Comparison of ENCODE assay signal across 2 cellular contexts in genomic region chr1:19045898-19046889, GRCh38.
TF ChIP-seq lines count a peak whose summit lies in the region.

No MANE protein-coding gene starts in this region.

TF ChIP-seq in HEK293, 187 proteins besides CTCF, POLR2A, EP300 and RAD21 (continued from another document):
- no peak for TF ChIP-seq ATF2 (tag by site-specific recombination; IDR thresholded peaks at IDR 0.05; ENCODE audit: low read depth)
- no peak for TF ChIP-seq ZNF785 (tag by site-specific recombination; IDR thresholded peaks at IDR 0.05)
- TF ChIP-seq ZNF404 (tag by site-specific recombination; IDR thresholded peaks at IDR 0.05) = no peak
- no peak for TF ChIP-seq ZNF830 (tag by site-specific recombination; IDR thresholded peaks at IDR 0.05; ENCODE audit: low read depth)
- TF ChIP-seq ZNF114 (tag by site-specific recombination; IDR thresholded peaks at IDR 0.05) = no peak
- no peak for TF ChIP-seq TCF7L2 (IDR thresholded peaks at IDR 0.05; ENCODE audit: borderline replicate concordance, low read depth, low read length)

TF ChIP-seq in HepG2, 621 proteins besides CTCF, POLR2A, EP300 and RAD21 (continued from another document and continues in another):
- TF ChIP-seq ZNF362 (CRISPR knock-in tag; IDR thresholded peaks at IDR 0.05; ENCODE audit: borderline replicate concordance) = peak; percentile 42; the same call in 1 of the 2 replicates
- TF ChIP-seq TEAD3 (CRISPR knock-in tag; optimal IDR thresholded peaks at IDR 0.05; ENCODE audit: borderline replicate concordance) = peak; percentile 79
- TF ChIP-seq BHLHE40 (IDR thresholded peaks at IDR 0.05; ENCODE audit: low read length) = no peak
- TF ChIP-seq TFDP2 (CRISPR knock-in tag; IDR thresholded peaks at IDR 0.05) = peak; percentile 74
- peak; percentile 71 for TF ChIP-seq ARID5B (CRISPR knock-in tag; IDR thresholded peaks at IDR 0.05)
- TF ChIP-seq MAZ (IDR thresholded peaks at IDR 0.05; ENCODE audit: borderline replicate concordance, low read depth, low read length) = no peak
- TF ChIP-seq MAZ (CRISPR knock-in tag; IDR thresholded peaks at IDR 0.05; ENCODE audit: low read depth) = no peak
- peak; percentile 53; the same call in 1 of the 2 replicates for TF ChIP-seq ZBTB3 (CRISPR knock-in tag; IDR thresholded peaks at IDR 0.05; ENCODE audit: borderline replicate concordance, low read depth)
- TF ChIP-seq ZNF335 (CRISPR knock-in tag; IDR thresholded peaks at IDR 0.05) = no peak
- TF ChIP-seq RFXANK (CRISPR knock-in tag; IDR thresholded peaks at IDR 0.05) = no peak
- TF ChIP-seq ZUFSP (CRISPR knock-in tag; IDR thresholded peaks at IDR 0.05; ENCODE audit: borderline replicate concordance) = no peak
- TF ChIP-seq MLX (CRISPR knock-in tag; IDR thresholded peaks at IDR 0.05) = 0 out of 2 replicates have a peak, but pooled peaks have one; percentile 34
- TF ChIP-seq ZSCAN12 (CRISPR knock-in tag; IDR thresholded peaks at IDR 0.05) = 0 out of 2 replicates have a peak, but pooled peaks have one; percentile 34
- TF ChIP-seq CEBPB (IDR thresholded peaks at IDR 0.05; ENCODE audit: borderline replicate concordance, low read depth, low read length) = peak; percentile 7; the same call in 1 of the 2 replicates
- no peak for TF ChIP-seq NONO (IDR thresholded peaks at IDR 0.05)
- 0 out of 2 replicates have a peak, but pooled peaks have one; percentile 34 for TF ChIP-seq NONO (CRISPR knock-in tag; conservative IDR thresholded peaks at IDR 0.05)
- TF ChIP-seq NFIC (IDR thresholded peaks at IDR 0.05; ENCODE audit: low read length) = no peak
- TF ChIP-seq HOXA3 (CRISPR knock-in tag; IDR thresholded peaks at IDR 0.05) = peak; percentile 21; the same call in 1 of the 2 replicates
- no peak for TF ChIP-seq ZNF546 (CRISPR knock-in tag; conservative IDR thresholded peaks at IDR 0.05)
- no peak for TF ChIP-seq HNRNPK (IDR thresholded peaks at IDR 0.05; ENCODE audit: low read depth, low read length, poor library complexity, severe bottlenecking)
- TF ChIP-seq ZNF687 (CRISPR knock-in tag; IDR thresholded peaks at IDR 0.05) = peak; percentile 72
- TF ChIP-seq RARA (CRISPR knock-in tag; IDR thresholded peaks at IDR 0.05) = peak; percentile 66
- peak; percentile 24; the same call in 1 of the 2 replicates for TF ChIP-seq NR2C2 (CRISPR knock-in tag; IDR thresholded peaks at IDR 0.05; ENCODE audit: borderline replicate concordance)
- TF ChIP-seq SIN3B (IDR thresholded peaks at IDR 0.05; ENCODE audit: low read length) = no peak
- TF ChIP-seq SAP130 (CRISPR knock-in tag; IDR thresholded peaks at IDR 0.05; ENCODE audit: low read depth) = peak; percentile 18; the same call in 1 of the 2 replicates
- TF ChIP-seq TRIM24 (CRISPR knock-in tag; IDR thresholded peaks at IDR 0.05) = no peak; the same call in 1 of the 2 replicates
- TF ChIP-seq PRDM10 (CRISPR knock-in tag; IDR thresholded peaks at IDR 0.05; ENCODE audit: low read depth) = peak; percentile 67; the same call in 1 of the 2 replicates
- peak; percentile 65 for TF ChIP-seq BCL6 (CRISPR knock-in tag; IDR thresholded peaks at IDR 0.05)
- peak; percentile 38; the same call in 1 of the 2 replicates for TF ChIP-seq ARID4A (CRISPR knock-in tag; IDR thresholded peaks at IDR 0.05; ENCODE audit: borderline replicate concordance)
- no peak for TF ChIP-seq ZNF224 (CRISPR knock-in tag; IDR thresholded peaks at IDR 0.05)
